Comparison of ENCODE assay signal across 8 cellular contexts in genomic region chr11:73393479-73394415, GRCh38. TPM values are rescaled to one million over a fixed set of nuclear protein-coding genes. Genes with fewer than 3 reads are reported as not detected.
DNase-seq lines count a peak whose midpoint lies in the region; ATAC-seq and TF ChIP-seq lines count a peak whose summit lies in the region.

No MANE protein-coding gene starts in this region.

- peaks cover 2 to 12% of the 10 kb centered on the region in 2 experiments; a peak in 2 of 4 replicates for H3K36me3 ChIP-seq in HCT116 (ENCODE audit: control insufficient read depth in 1 of 2, insufficient read depth in 2 of 2, low read length in 2 of 2)

- no peak overlapping the region for H2AFZ ChIP-seq in HCT116 (ENCODE audit: low read depth, low read length, poor library complexity, severe bottlenecking)

- H3K4me2 ChIP-seq in HCT116 (ENCODE audit: low read length) = no peak overlapping the region

- H3K4me1 Mint-ChIP-seq in CD14-positive monocyte (peaks cover 36% of the 10 kb centered on the region), mesothelial cell of epicardium (peaks cover 3% of the 10 kb centered on the region)
- H3K4me1 Mint-ChIP-seq in activated CD8-positive, alpha-beta T cell treated with anti-CD3 and anti-CD28 coated beads for 36 hours (ENCODE audit: low read depth) = peaks cover 2% of the 10 kb centered on the region
- H3K4me1 Mint-ChIP-seq in effector memory CD8-positive, alpha-beta T cell (ENCODE audit: low read depth in 2 of 2) = peaks cover 0 to 16% of the 10 kb centered on the region in 2 donors

- H3K27me3 Mint-ChIP-seq in CD14-positive monocyte (ENCODE audit: low read depth in 3 of 3) = peaks cover 0 to 3% (median 0%) of the 10 kb centered on the region in 3 donors
- H3K27me3 Mint-ChIP-seq in activated CD8-positive, alpha-beta T cell treated with anti-CD3 and anti-CD28 coated beads for 36 hours = no peaks in the 10 kb centered on the region
- H3K27me3 Mint-ChIP-seq in effector memory CD8-positive, alpha-beta T cell = no peaks in the 10 kb centered on the region
- no peaks in the 10 kb centered on the region for H3K27me3 Mint-ChIP-seq in mesothelial cell of epicardium (ENCODE audit: low read depth)

- no peak overlapping the region for H3K4me3 ChIP-seq in HCT116 (replicated peaks in 1 of 2; ENCODE audit: low read depth in 1 of 2, low read length in 2 of 2)

- CTCF ChIA-PET in HCT116 (lab: Charles Lee) = interaction anchor here (0.9 to 2.3 kb wide), 19 partner anchors 9 to 267 kb away, joined by 3 to 62 read pairs (median 5); partner anchors contain the start of gene ARHGEF17
- CTCF ChIA-PET in activated CD8-positive, alpha-beta T cell treated with anti-CD3 and anti-CD28 coated beads for 36 hours (lab: Charles Lee) = interaction anchor here (0.8 to 9.9 kb wide), 17 partner anchors 10 to 269 kb away, joined by 3 to 133 read pairs (median 4); no protein-coding TSS in a partner anchor

- TF ChIP-seq RAD21 in HCT116 (IDR thresholded peaks at IDR 0.05; ENCODE audit: low read depth) = peak; percentile 87

- intact Hi-C loops in CD14-positive monocyte (cut with micrococcal nuclease) (loop anchor here (1.0 to 10.0 kb wide), 2 partner anchors 42 to 89 kb away; partner anchors contain the start of gene ARHGEF17 (in 1 of the 2)), HCT116 (cut with micrococcal nuclease) (loop anchor here (1.0 kb wide), 2 partner anchors 42 to 86 kb away; no protein-coding TSS in a partner anchor)
- intact Hi-C loops in activated CD8-positive, alpha-beta T cell treated with anti-CD3 and anti-CD28 coated beads for 36 hours (cut with micrococcal nuclease) = loop anchor here (5.0 kb wide), 1 partner anchor 41 kb away; no protein-coding TSS in a partner anchor

- H3K9me3 Mint-ChIP-seq in CD14-positive monocyte = no peaks in the 10 kb centered on the region
- no peaks in the 10 kb centered on the region for H3K9me3 Mint-ChIP-seq in activated CD8-positive, alpha-beta T cell treated with anti-CD3 and anti-CD28 coated beads for 36 hours
- H3K9me3 Mint-ChIP-seq in effector memory CD8-positive, alpha-beta T cell = no peaks in the 10 kb centered on the region
- no peaks in the 10 kb centered on the region for H3K9me3 Mint-ChIP-seq in mesothelial cell of epicardium

- peaks cover 18% of the 10 kb centered on the region; the same call in 1 of the 2 replicates for H3K79me2 ChIP-seq in HCT116 (ENCODE audit: insufficient read depth, low read length)

- no peak overlapping the region for H3K27ac ChIP-seq in HCT116 (ENCODE audit: low read depth, low read length)

- TF ChIP-seq POLR2A in HCT116 (IDR thresholded peaks at IDR 0.05; ENCODE audit: borderline replicate concordance, extremely low read depth, insufficient read depth, insufficient read length) = no peak

- no peaks in the 10 kb centered on the region for H3K27me3 ChIP-seq in HCT116 (ENCODE audit: insufficient read depth, low read length)

- RAD21 ChIA-PET in HCT116 (lab: Charles Lee; ENCODE audit: low non-redundant PET in 1 of 2, low total read pairs in 2 of 2, uncharacterized antibody in 2 of 2, unreplicated experiment in 2 of 2) = interaction anchor here (1.0 to 1.5 kb wide), 4 partner anchors 33 to 86 kb away, joined by 3 to 9 read pairs (median 6); no protein-coding TSS in a partner anchor

- peaks cover 0 to 5% of the 10 kb centered on the region in 2 experiments; a peak in 1 of 4 replicates for H3K4me1 ChIP-seq in HCT116 (ENCODE audit: control insufficient read depth in 1 of 2, insufficient read depth in 2 of 2, low read length in 2 of 2)

- H3K9me2 ChIP-seq in HCT116 (ENCODE audit: insufficient read depth) = no peaks in the 10 kb centered on the region

- H3K36me3 Mint-ChIP-seq in CD14-positive monocyte (peaks cover 84 to 98% of the 10 kb centered on the region in 2 donors), mesothelial cell of epicardium (no peaks in the 10 kb centered on the region)
- peaks cover 15% of the 10 kb centered on the region for H3K36me3 Mint-ChIP-seq in activated CD8-positive, alpha-beta T cell treated with anti-CD3 and anti-CD28 coated beads for 36 hours (ENCODE audit: low read depth)
- peaks cover 100% of the 10 kb centered on the region for H3K36me3 Mint-ChIP-seq in effector memory CD8-positive, alpha-beta T cell (ENCODE audit: insufficient read depth)

- ATAC-seq in HCT116 = peak; percentile 90
- peak; percentile 81 for ATAC-seq in activated CD8-positive, alpha-beta T cell treated with anti-CD3 and anti-CD28 coated beads for 36 hours
- peak; percentile 60 for ATAC-seq in effector memory CD8-positive, alpha-beta T cell (replicated peaks)
- ATAC-seq in HG03520 (IDR thresholded peaks at IDR 0.05; ENCODE audit: unreplicated experiment) = no peak

- 0 out of 2 replicates have a peak overlapping the region, but pooled peaks have one; percentile 13 for H3K9ac ChIP-seq in HCT116 (ENCODE audit: low read length)

- peak; percentile 71 for DNase-seq in CD14-positive monocyte (ENCODE audit: low spot score)
- peak; percentile 41 for DNase-seq in HCT116 (ENCODE audit: low read depth, low spot score)
- DNase-seq in NCI-H748 treated with DMSO at 0.1 percent for 48 hours (lab: John Stamatoyannopoulos, UW) = peak; percentile 14
- peak; percentile 82 for DNase-seq in activated CD8-positive, alpha-beta T cell treated with anti-CD3 and anti-CD28 coated beads for 36 hours
- DNase-seq in effector memory CD8-positive, alpha-beta T cell = peak; percentile 66 to 70 (median 70)
- peak in 1 of 2 experiments; percentile 76 for DNase-seq in mesothelial cell of epicardium (ENCODE audit: low spot score in 2 of 2, unreplicated experiment in 2 of 2)
- DNase-seq in stimulated activated CD8-positive, alpha-beta memory T cell treated with anti-CD3 and anti-CD28 coated beads, Interleukin-4, amount 100 ng/mL, for 24 hours (ENCODE audit: low read depth) = peak; percentile 48

- H3K9me3 ChIP-seq in HCT116 (ENCODE audit: control insufficient read depth in 1 of 2, insufficient read depth in 1 of 2, low read depth in 1 of 2, low read length in 2 of 2) = no peaks in the 10 kb centered on the region

- H3K4me3 Mint-ChIP-seq in CD14-positive monocyte = peak overlapping the region in 1 of 2 donors; percentile 37
- no peak overlapping the region for H3K4me3 Mint-ChIP-seq in activated CD8-positive, alpha-beta T cell treated with anti-CD3 and anti-CD28 coated beads for 36 hours
- peak overlapping the region in 1 of 2 donors; percentile 29 for H3K4me3 Mint-ChIP-seq in effector memory CD8-positive, alpha-beta T cell
- no peak overlapping the region for H3K4me3 Mint-ChIP-seq in mesothelial cell of epicardium

- no TSS peak for BruUV-seq in HCT116 (replicated peaks; lab: Mats Ljungman, UMichigan)

- H3K27ac Mint-ChIP-seq in CD14-positive monocyte (peak overlapping the region in 6 of 7 donors; percentile 76 to 93 (median 84)), mesothelial cell of epicardium (no peak overlapping the region)
- H3K27ac Mint-ChIP-seq in activated CD8-positive, alpha-beta T cell treated with anti-CD3 and anti-CD28 coated beads for 36 hours = peak overlapping the region; percentile 23
- H3K27ac Mint-ChIP-seq in effector memory CD8-positive, alpha-beta T cell = peak overlapping the region; percentile 58 to 92

- POLR2A ChIA-PET in HCT116 (lab: Charles Lee) = interaction anchor here (0.9 to 1.5 kb wide), 2 partner anchors 42 to 86 kb away, joined by 4 to 5 read pairs; no protein-coding TSS in a partner anchor
- POLR2A ChIA-PET in activated CD8-positive, alpha-beta T cell treated with anti-CD3 and anti-CD28 coated beads for 36 hours (lab: Charles Lee) = interaction anchor here (1.0 to 1.8 kb wide), 3 partner anchors 11 to 43 kb away, joined by 4 to 7 read pairs (median 4); no protein-coding TSS in a partner anchor

- no peaks in the 10 kb centered on the region for H4K20me1 ChIP-seq in HCT116 (ENCODE audit: insufficient read depth)

- TF ChIP-seq CTCF in CD14-positive monocyte (IDR thresholded peaks at IDR 0.05) = peak; percentile 83
- peak; percentile 80 to 81 (median 80) for TF ChIP-seq CTCF in HCT116 (IDR thresholded peaks at IDR 0.05 in 2 of 3, conservative IDR thresholded peaks at IDR 0.05 in 1 of 3; ENCODE audit: borderline replicate concordance in 1 of 3, insufficient read depth in 1 of 3, low read depth in 2 of 3, low read length in 2 of 3)
- peak; percentile 67 for TF ChIP-seq CTCF in activated CD8-positive, alpha-beta T cell treated with anti-CD3 and anti-CD28 coated beads for 36 hours (IDR thresholded peaks at IDR 0.05)
- TF ChIP-seq CTCF in mesothelial cell of epicardium (IDR thresholded peaks at IDR 0.05; ENCODE audit: unreplicated experiment) = peak; percentile 57

TF ChIP-seq in HCT116, 20 proteins besides CTCF, POLR2A, EP300 and RAD21 (continues in another document):
- TF ChIP-seq ZFX (IDR thresholded peaks at IDR 0.05) (no peak), MAX (IDR thresholded peaks at IDR 0.05) (no peak; the same call in 1 of the 2 replicates), SP1 (IDR thresholded peaks at IDR 0.05; ENCODE audit: low read depth) (no peak), YY1 (IDR thresholded peaks at IDR 0.05; ENCODE audit: extremely low read depth, insufficient replicate concordance, low read depth, low read length) (no peak), JUND (IDR thresholded peaks at IDR 0.05) (no peak), POLR2AphosphoS5 (IDR thresholded peaks at IDR 0.05; ENCODE audit: low read depth, low read length) (no peak), CBX3 (IDR thresholded peaks at IDR 0.05; ENCODE audit: low read depth) (no peak), SIN3A (IDR thresholded peaks at IDR 0.05; ENCODE audit: low read depth) (no peak)

RNA-seq across cellular contexts. Expression of gene RELT, which starts 17.5 kb away (rescaled TPM):
- 10 to 100 TPM; 16.4 to 27.3 TPM for polyA plus RNA-seq in CD14-positive monocyte
- total RNA-seq in HCT116 (2021; ENCODE audit: unreplicated experiment) (13.8 TPM), mesothelial cell of epicardium (5.1 to 5.4 TPM (median 5.3 TPM) in 3 replicates)
- 10.3 and 13.3 TPM in 2 replicates for polyA plus RNA-seq in HCT116 (2012)
- total RNA-seq in activated CD8-positive, alpha-beta T cell treated with anti-CD3 and anti-CD28 coated beads for 36 hours = 10 to 100 TPM; 26.6 to 29.6 TPM
